In genomic region chr9:136927343-136928261, GRCh38 we compare ENCODE assay signal across 13 cellular contexts. TPM values are rescaled to one million over a fixed set of nuclear protein-coding genes. Genes with fewer than 3 reads are reported as not detected.
A peak's percentile ranks its signal among the peaks of the same experiment; 100 is the strongest.
DNase-seq lines count a peak whose midpoint lies in the region; TF ChIP-seq lines count a peak whose summit lies in the region.
"Had no signal": no experiment of that assay in that cellular context is flagged by ENCODE, and none has a peak within 500 bp of the region (broad histone marks: within the 10 kb centered on the region; RNA-seq: fewer than 3 reads in every experiment).

No MANE protein-coding gene starts in this region.

- peaks cover 9% of the 10 kb centered on the region for H3K4me1 Mint-ChIP-seq in HFFc6 (ENCODE audit: low read depth)
- H3K4me1 Mint-ChIP-seq: nephron had no signal

- H3K27me3 Mint-ChIP-seq in HFFc6 (ENCODE audit: insufficient read depth), result peaks cover 2% of the 10 kb centered on the region; the same call in 1 of the 2 replicates

- no peak overlapping the region for H3K4me3 Mint-ChIP-seq in HFFc6
- H3K4me3 Mint-ChIP-seq: nephron had no signal

- peaks cover 22% of the 10 kb centered on the region for H3K36me3 Mint-ChIP-seq in HFFc6 (ENCODE audit: low read depth)

- H3K9me3 Mint-ChIP-seq in HFFc6, result no peaks in the 10 kb centered on the region

- peak overlapping the region; percentile 81 for H3K27ac ChIP-seq in angular gyrus (ENCODE audit: low read depth, low read length)
- H3K27ac ChIP-seq: esophagus squamous epithelium had no signal

- no peak for TF ChIP-seq CTCF in HFFc6 (IDR thresholded peaks at IDR 0.05)

- peak overlapping the region; percentile 21; the same call in 1 of the 2 replicates for H3K27ac Mint-ChIP-seq in HFFc6
- H3K27ac Mint-ChIP-seq: nephron had no signal

- DNase-seq in HFFc6, result no peak
- peak; percentile 49 for DNase-seq in islet precursor cell
- no peak for DNase-seq in OCI-M1 (lab: John Stamatoyannopoulos, UW)
- DNase-seq in effector CD8-positive, alpha-beta T cell (lab: John Stamatoyannopoulos, UW), result no peak
- DNase-seq: esophagus squamous epithelium, HCEC 1CT, KBM-7, NCI-H1930, T-helper 2 cell had no signal

RNA-seq across cellular contexts. Expression of gene FBXW5, which starts 16.9 kb away (rescaled TPM):
- 100 to 1,000 TPM in 1 of 6 experiments, 10 to 100 TPM in 5; 89.1 to 102 (median 94.4) TPM for total RNA-seq in HFFc6 (2021; fragmentation: NEBNext Ultra II Directional; extraction: Animal tissue kit (Norgen Biotek cat#: 25700))

RNA-seq across cellular contexts. Expression of gene C8G, which starts 17.4 kb away (rescaled TPM):
- 1 to 10 TPM in 3 of 6 experiments, under 1 TPM in 3; 0.51 to 1.8 (median 0.97) TPM for total RNA-seq in HFFc6 (2021; fragmentation: NEBNext Ultra II Directional; extraction: Animal tissue kit (Norgen Biotek cat#: 25700))
- total RNA-seq: kidney epithelial cell, vagina had no signal

RNA-seq across cellular contexts. Expression of gene LCN12, which starts 24.5 kb away (rescaled TPM):
- under 1 TPM in 2 of 6 experiments, not detected in 4; 0.14 to 0.31 TPM for total RNA-seq in HFFc6 (2021; fragmentation: NEBNext Ultra II Directional; extraction: Animal tissue kit (Norgen Biotek cat#: 25700))
- total RNA-seq: esophagus squamous epithelium, vagina had no signal

RNA-seq across cellular contexts. Expression of gene TRAF2, which starts 41.3 kb away (rescaled TPM):
- total RNA-seq in HFFc6 (2021; fragmentation: NEBNext Ultra II Directional; extraction: Animal tissue kit (Norgen Biotek cat#: 25700)), result 10 to 100 TPM; 11.1 to 15.9 (median 13.6) TPM

RNA-seq across cellular contexts. Expression of gene PTGDS, which starts 49.7 kb away (rescaled TPM):
- not detected for total RNA-seq in HFFc6 (2021; fragmentation: NEBNext Ultra II Directional; extraction: Animal tissue kit (Norgen Biotek cat#: 25700))
